Comparison of ENCODE assay signal across 11 cellular contexts in the genomic region with DNA sequence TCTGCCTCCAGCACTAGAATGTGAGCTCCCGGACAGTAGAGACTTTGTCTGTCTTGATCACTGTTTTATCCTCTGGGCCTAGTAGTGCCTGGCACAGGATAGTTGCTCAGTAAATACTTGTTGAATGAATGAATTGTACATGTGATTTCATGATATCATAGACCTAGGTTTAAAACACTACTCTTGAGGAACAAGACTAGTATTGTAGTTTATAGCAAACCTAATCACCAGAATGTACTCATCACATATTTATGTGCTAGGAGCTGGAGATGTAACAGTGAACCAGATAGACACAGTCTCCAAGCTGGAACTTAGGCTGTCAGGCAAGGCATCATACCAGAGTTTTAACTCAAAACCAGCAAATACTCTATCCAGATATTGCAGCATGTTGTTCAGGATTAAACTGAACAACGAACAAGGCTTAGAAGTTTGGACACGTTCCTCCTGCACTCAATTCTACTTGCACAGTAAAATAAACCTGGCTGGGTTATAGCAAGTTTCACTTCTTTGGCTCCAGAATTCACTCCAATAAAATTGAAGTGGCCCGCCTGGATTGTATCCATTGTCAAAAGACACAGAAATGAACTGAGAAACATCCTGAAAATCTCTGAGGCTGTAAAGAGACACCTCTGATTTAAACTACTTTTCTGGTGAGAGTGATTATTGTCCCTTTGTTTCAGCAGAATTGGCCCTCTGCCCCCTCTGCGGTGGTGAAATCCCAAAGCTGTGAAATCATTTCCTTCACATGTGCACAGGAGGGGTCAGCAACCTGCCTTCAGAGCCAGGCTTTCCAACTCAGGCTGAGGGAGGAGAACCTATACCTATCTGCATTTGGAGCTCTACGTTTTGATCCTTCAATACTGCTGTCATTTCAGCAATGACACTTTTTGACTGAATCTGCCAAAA. TPM values are rescaled to one million over a fixed set of nuclear protein-coding genes. Genes with fewer than 3 reads are reported as not detected.
DNase-seq lines count a peak whose midpoint lies in the region; ATAC-seq and TF ChIP-seq lines count a peak whose summit lies in the region.
"Had no signal": no experiment of that assay in that cellular context is flagged by ENCODE, and none has a peak within 500 bp of the region (broad histone marks: within the 10 kb centered on the region; RNA-seq: fewer than 3 reads in every experiment).

No MANE protein-coding gene starts in this region.

- H3K4me3 Mint-ChIP-seq in endothelial cell (ENCODE audit: unreplicated experiment): no peak overlapping the region
- H3K4me3 Mint-ChIP-seq in activated T-cell treated with anti-CD3 and anti-CD28 coated beads, Interleukin-2, amount 50 U/mL, for 4 hours: no peak overlapping the region
- H3K4me3 Mint-ChIP-seq: B cell had no signal

- H2AFZ ChIP-seq in mesenchymal stem cell (ENCODE audit: low read depth, low read length): no peak overlapping the region

- H3K27me3 Mint-ChIP-seq in endothelial cell (ENCODE audit: unreplicated experiment): peaks cover 2% of the 10 kb centered on the region
- H3K27me3 Mint-ChIP-seq in activated T-cell treated with anti-CD3 and anti-CD28 coated beads, Interleukin-2, amount 50 U/mL, for 4 hours (ENCODE audit: low read depth): no peaks in the 10 kb centered on the region
- H3K27me3 Mint-ChIP-seq: B cell had no signal

- H2AK5ac ChIP-seq in mesenchymal stem cell (ENCODE audit: low read length, severe bottlenecking): peak overlapping the region; percentile 82

- H3K79me1 ChIP-seq in mesenchymal stem cell (replicated peaks; ENCODE audit: low read length, poor library complexity, severe bottlenecking): no peaks in the 10 kb centered on the region

- H3K14ac ChIP-seq in mesenchymal stem cell (ENCODE audit: low read length in 2 of 2): no peak overlapping the region

- H3K23ac ChIP-seq in mesenchymal stem cell (ENCODE audit: low read length in 2 of 2): no peak overlapping the region

- peak overlapping the region; percentile 78 for H4K91ac ChIP-seq in mesenchymal stem cell (ENCODE audit: low read length)

- H3K36me3 Mint-ChIP-seq in endothelial cell (ENCODE audit: low read depth, unreplicated experiment): no peaks in the 10 kb centered on the region
- H3K36me3 Mint-ChIP-seq in activated T-cell treated with anti-CD3 and anti-CD28 coated beads, Interleukin-2, amount 50 U/mL, for 4 hours (ENCODE audit: insufficient read depth): no peaks in the 10 kb centered on the region

- no peaks in the 10 kb centered on the region for H3K9me3 ChIP-seq in MG63
- no peaks in the 10 kb centered on the region for H3K9me3 ChIP-seq in mesenchymal stem cell (ENCODE audit: control insufficient read depth, low read length)

- peak overlapping the region; percentile 57 for H3K9ac ChIP-seq in mesenchymal stem cell (ENCODE audit: low read length)

- DNase-seq in A172 (ENCODE audit: low spot score) (peak; percentile 81), MG63 (peak; percentile 73), endothelial cell (ENCODE audit: low spot score) (no peak), mesenchymal stem cell (peak; percentile 61), HEK293T (ENCODE audit: extremely low spot score) (no peak), NCI-H345 treated with DMSO at 0.1 percent for 48 hours (lab: John Stamatoyannopoulos, UW; ENCODE audit: unreplicated experiment) (no peak)
- no peak for DNase-seq in activated effector memory CD4-positive, alpha-beta T cell treated with anti-CD3 and anti-CD28 coated beads, Interleukin-2, amount 50 U/mL, for 16 hours
- DNase-seq in activated T-cell treated with anti-CD3 and anti-CD28 coated beads, Interleukin-2, amount 50 U/mL, for 4 hours: no peak
- DNase-seq: MM.1S, SHP77 treated with DMSO at 0.1 percent for 48 hours had no signal

- peaks cover 12% of the 10 kb centered on the region for H3K4me1 ChIP-seq in mesenchymal stem cell (ENCODE audit: control insufficient read depth, insufficient read depth, low read depth, low read length)

- POLR2A ChIA-PET in HEK293T (lab: Yijun Ruan, JAX): no interaction called here

- H2BK12ac ChIP-seq in mesenchymal stem cell (ENCODE audit: low read length in 2 of 2): peak overlapping the region in 1 of 2 experiments; percentile 71

- no peak overlapping the region for H2BK15ac ChIP-seq in mesenchymal stem cell (ENCODE audit: low read depth, poor library complexity, severe bottlenecking)

- 25% methylated on average over 5 of the region's 6 CpGs for WGBS in mesenchymal stem cell

- TF ChIP-seq CTCF in endothelial cell (IDR thresholded peaks at IDR 0.05; ENCODE audit: unreplicated experiment): no peak

- CTCF ChIA-PET in HEK293T (lab: Yijun Ruan, JAX): no interaction called here

- H2BK120ac ChIP-seq in mesenchymal stem cell (ENCODE audit: low read depth, low read length): no peak overlapping the region

- peak overlapping the region; percentile 64 for H3K27ac Mint-ChIP-seq in endothelial cell (ENCODE audit: unreplicated experiment)
- H3K27ac Mint-ChIP-seq: B cell had no signal

- H3K4me1 Mint-ChIP-seq in endothelial cell (ENCODE audit: unreplicated experiment): peaks cover 13% of the 10 kb centered on the region
- peaks cover 90% of the 10 kb centered on the region for H3K4me1 Mint-ChIP-seq in activated T-cell treated with anti-CD3 and anti-CD28 coated beads, Interleukin-2, amount 50 U/mL, for 4 hours (ENCODE audit: low read depth)

- H3K9me3 Mint-ChIP-seq in endothelial cell (ENCODE audit: unreplicated experiment): no peaks in the 10 kb centered on the region
- H3K9me3 Mint-ChIP-seq in activated T-cell treated with anti-CD3 and anti-CD28 coated beads, Interleukin-2, amount 50 U/mL, for 4 hours: no peaks in the 10 kb centered on the region

- no peak for ATAC-seq in activated T-cell treated with anti-CD3 and anti-CD28 coated beads, Interleukin-2, amount 50 U/mL, for 4 hours

- no peaks in the 10 kb centered on the region for H3K27me3 ChIP-seq in MG63
- H3K27me3 ChIP-seq in mesenchymal stem cell (ENCODE audit: control insufficient read depth in 1 of 2, insufficient read depth in 1 of 2, low read length in 2 of 2): peaks cover 0 to 4% of the 10 kb centered on the region in 2 experiments

- H3K4me3 ChIP-seq in MG63 (no peak overlapping the region), mesenchymal stem cell (ENCODE audit: insufficient read depth in 1 of 2, low read depth in 1 of 2, low read length in 2 of 2) (no peak overlapping the region)

- no peak overlapping the region for H3K4me2 ChIP-seq in mesenchymal stem cell (ENCODE audit: low read length, poor library complexity, severe bottlenecking)

- peak overlapping the region in 1 of 2 experiments; percentile 76 for H3K18ac ChIP-seq in mesenchymal stem cell (ENCODE audit: low read depth in 1 of 2, low read length in 2 of 2)

- H4K8ac ChIP-seq in mesenchymal stem cell (ENCODE audit: low read length): no peak overlapping the region

- H3K27ac ChIP-seq in mesenchymal stem cell (ENCODE audit: low read length, poor library complexity, severe bottlenecking): peak overlapping the region; percentile 84

- H3K4ac ChIP-seq in mesenchymal stem cell (ENCODE audit: low read depth in 1 of 2, low read length in 2 of 2): peak overlapping the region in 1 of 2 experiments; percentile 37

- H2BK5ac ChIP-seq in mesenchymal stem cell (ENCODE audit: low read depth, low read length, poor library complexity, severe bottlenecking): no peak overlapping the region

- H3K36me3 ChIP-seq in MG63 (no peaks in the 10 kb centered on the region), mesenchymal stem cell (ENCODE audit: control insufficient read depth in 1 of 2, insufficient read depth in 2 of 2, low read depth in 1 of 2, low read length in 2 of 2) (no peaks in the 10 kb centered on the region)

TF ChIP-seq in HEK293T, 16 proteins besides CTCF, POLR2A, EP300 and RAD21:
- TF ChIP-seq BHLHE40 (IDR thresholded peaks at IDR 0.05; ENCODE audit: borderline replicate concordance) (no peak), SP1 (IDR thresholded peaks at IDR 0.05) (no peak), FOXA1 (IDR thresholded peaks at IDR 0.05) (no peak), SUZ12 (IDR thresholded peaks at IDR 0.05) (no peak), L3MBTL2 (conservative IDR thresholded peaks at IDR 0.05) (no peak), TARDBP (IDR thresholded peaks at IDR 0.05) (no peak), ARNT (IDR thresholded peaks at IDR 0.05) (no peak), CTBP1 (IDR thresholded peaks at IDR 0.05; ENCODE audit: borderline replicate concordance) (no peak), FOXM1 (IDR thresholded peaks at IDR 0.05; ENCODE audit: borderline replicate concordance) (no peak), NFRKB (IDR thresholded peaks at IDR 0.05) (no peak), HDGF (IDR thresholded peaks at IDR 0.05; ENCODE audit: borderline replicate concordance) (no peak), FOXK2 (IDR thresholded peaks at IDR 0.05) (no peak), ZNF384 (IDR thresholded peaks at IDR 0.05) (no peak), LEF1 (IDR thresholded peaks at IDR 0.05; ENCODE audit: borderline replicate concordance) (no peak), ELF4 (IDR thresholded peaks at IDR 0.05) (no peak)
- TF ChIP-seq, protein P1, sequence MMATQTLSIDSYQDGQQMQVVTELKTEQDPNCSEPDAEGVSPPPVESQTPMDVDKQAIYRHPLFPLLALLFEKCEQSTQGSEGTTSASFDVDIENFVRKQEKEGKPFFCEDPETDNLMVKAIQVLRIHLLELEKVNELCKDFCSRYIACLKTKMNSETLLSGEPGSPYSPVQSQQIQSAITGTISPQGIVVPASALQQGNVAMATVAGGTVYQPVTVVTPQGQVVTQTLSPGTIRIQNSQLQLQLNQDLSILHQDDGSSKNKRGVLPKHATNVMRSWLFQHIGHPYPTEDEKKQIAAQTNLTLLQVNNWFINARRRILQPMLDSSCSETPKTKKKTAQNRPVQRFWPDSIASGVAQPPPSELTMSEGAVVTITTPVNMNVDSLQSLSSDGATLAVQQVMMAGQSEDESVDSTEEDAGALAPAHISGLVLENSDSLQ (IDR thresholded peaks at IDR 0.05): no peak

RNA-seq across cellular contexts. Expression of a gene that starts 23.2 kb away (rescaled TPM):
- total RNA-seq in A172 (2014; rRNA removed; shearing (Covaris generic)): 0.83 and 0.93 TPM in 2 replicates
- total RNA-seq in MG63 (2014; rRNA removed; shearing (Covaris generic); ENCODE audit: low replicate concordance): 1.2 and 10.7 TPM in 2 replicates
- total RNA-seq in endothelial cell (ENCODE audit: unreplicated experiment): 0.90 TPM
- polyA plus RNA-seq in mesenchymal stem cell (2013, experiment 1 of 2): 2.8 TPM
- polyA plus RNA-seq in mesenchymal stem cell (2013, experiment 2 of 2): 2.4 TPM
- 1 to 10 TPM; 1.5 to 2.5 (median 2.0) TPM for total RNA-seq in activated T-cell treated with anti-CD3 and anti-CD28 coated beads, Interleukin-2, amount 50 U/mL, for 4 hours

RNA-seq across cellular contexts. Expression of a gene that starts 35.0 kb away (rescaled TPM):
- total RNA-seq in A172 (2014; rRNA removed; shearing (Covaris generic)): 74.9 and 102 TPM in 2 replicates
- total RNA-seq in MG63 (2014; rRNA removed; shearing (Covaris generic); ENCODE audit: low replicate concordance): 34.1 and 41.0 TPM in 2 replicates
- 28.5 TPM for total RNA-seq in endothelial cell (ENCODE audit: unreplicated experiment)
- 31.1 TPM for polyA plus RNA-seq in mesenchymal stem cell (2013, experiment 1 of 2)
- polyA plus RNA-seq in mesenchymal stem cell (2013, experiment 2 of 2): 35.1 TPM
- 100 to 1,000 TPM; 269 to 289 (median 286) TPM for total RNA-seq in activated T-cell treated with anti-CD3 and anti-CD28 coated beads, Interleukin-2, amount 50 U/mL, for 4 hours

Comparison
In these comparisons a context has a peak if more than half of its experiments do, and no peak if none do; other contexts are left out.
1. DNase-seq: peak in A172 (single experiment), MG63 (single experiment) and mesenchymal stem cell (single experiment); none in endothelial cell (single experiment), HEK293T (single experiment), activated effector memory CD4-positive, alpha-beta T cell treated with anti-CD3 and anti-CD28 coated beads, Interleukin-2, amount 50 U/mL, for 16 hours (single experiment), activated T-cell treated with anti-CD3 and anti-CD28 coated beads, Interleukin-2, amount 50 U/mL, for 4 hours (single experiment) and NCI-H345 treated with DMSO at 0.1 percent for 48 hours (single experiment).